In genomic region chr5:10030219-10030831, GRCh38 we compare ENCODE assay signal across 9 cellular contexts.
DNase-seq lines count a peak whose midpoint lies in the region; ATAC-seq, FAIRE-seq and TF ChIP-seq lines count a peak whose summit lies in the region.
"Had no signal": no experiment of that assay in that cellular context is flagged by ENCODE, and none has a peak within 500 bp of the region (broad histone marks: within the 10 kb centered on the region; RNA-seq: fewer than 3 reads in every experiment).

No MANE protein-coding gene starts in this region.

- TF ChIP-seq EP300 in Ishikawa (IDR thresholded peaks at IDR 0.05; ENCODE audit: borderline replicate concordance), result no peak

- H3K9me3 ChIP-seq in left lung, result peaks cover 0 to 5% of the 10 kb centered on the region in 2 donors
- H3K9me3 ChIP-seq in adrenal gland (replicated peaks in 1 of 3), result no peaks in the 10 kb centered on the region

- H3K36me3 ChIP-seq in left lung, result no peaks in the 10 kb centered on the region
- no peaks in the 10 kb centered on the region for H3K36me3 ChIP-seq in adrenal gland (replicated peaks in 1 of 2)
- H3K36me3 ChIP-seq: ascending aorta had no signal

- no peak overlapping the region for H3K27ac ChIP-seq in left lung
- H3K27ac ChIP-seq in adrenal gland, result no peak overlapping the region
- H3K27ac ChIP-seq: ascending aorta had no signal

- DNase-seq in D721Med (ENCODE audit: insufficient read length, low spot score) (no peak), astrocyte of the hippocampus (ENCODE audit: low read depth, low spot score) (peak; percentile 20), left lung (no peak), adrenal gland (no peak), NCI-H1105 treated with DMSO at 0.1 percent for 48 hours (lab: John Stamatoyannopoulos, UW) (no peak), GM12891 (ENCODE audit: insufficient read length, low spot score) (no peak), cerebellar cortex (ENCODE audit: low spot score) (no peak)

- intact Hi-C loops in left lung (cut with DNase I), result no loop called here
- intact Hi-C loops in adrenal gland (cut with DNase I), result no loop called here

- TF ChIP-seq CTCF in D721Med (IDR thresholded peaks at IDR 0.05; ENCODE audit: insufficient read depth, missing control alignments), result peak; percentile 17
- TF ChIP-seq CTCF in left lung (IDR thresholded peaks at IDR 0.05), result peak; percentile 18 to 28
- TF ChIP-seq CTCF in adrenal gland (IDR thresholded peaks at IDR 0.05), result no peak

- WGBS in adrenal gland, 4 donors, result 88 to 93% (median 89%) methylated on average over 2 of the region's 2 CpGs; no CpG with 5 or more reads in 1 of the 4 donors

- peak; percentile 91 for ATAC-seq in left lung

- H3K4me3 ChIP-seq in left lung (no peak overlapping the region), adrenal gland (no peak overlapping the region)
- H3K4me3 ChIP-seq: ascending aorta had no signal

- no peak for TF ChIP-seq POLR2A in adrenal gland (IDR thresholded peaks at IDR 0.05)
- TF ChIP-seq POLR2A in GM12891 (IDR thresholded peaks at IDR 0.05; ENCODE audit: low read depth, low read length), result no peak

- H3K4me1 ChIP-seq in left lung (no peaks in the 10 kb centered on the region), adrenal gland (replicated peaks in 1 of 2) (no peaks in the 10 kb centered on the region)
- H3K4me1 ChIP-seq: ascending aorta had no signal

- TF ChIP-seq RAD21 in Ishikawa (IDR thresholded peaks at IDR 0.05; ENCODE audit: low read depth), result peak; percentile 56

- FAIRE-seq in D721Med (lab: Jason Lieb, UNC), result no peak
- no peak for FAIRE-seq in GM12891 (lab: Jason Lieb, UNC)

- no peaks in the 10 kb centered on the region for H3K27me3 ChIP-seq in left lung
- H3K27me3 ChIP-seq in adrenal gland, result no peaks in the 10 kb centered on the region
- H3K27me3 ChIP-seq: ascending aorta had no signal

TF ChIP-seq in Ishikawa, 13 proteins besides CTCF, POLR2A, EP300 and RAD21:
- no peak for TF ChIP-seq TAF1 (IDR thresholded peaks at IDR 0.05; ENCODE audit: low read depth)
- no peak for TF ChIP-seq FOXM1 (IDR thresholded peaks at IDR 0.05; ENCODE audit: borderline replicate concordance, low read depth)
- no peak for TF ChIP-seq USF1 (IDR thresholded peaks at IDR 0.05)
- no peak for TF ChIP-seq ZBTB7A (IDR thresholded peaks at IDR 0.05; ENCODE audit: low read depth)
- TF ChIP-seq NFIC (IDR thresholded peaks at IDR 0.05), result no peak

TF ChIP-seq in GM12891, 5 proteins besides CTCF, POLR2A, EP300 and RAD21:
- no peak for TF ChIP-seq TAF1 (IDR thresholded peaks at IDR 0.05; ENCODE audit: low read depth, low read length)
- no peak for TF ChIP-seq POU2F2 (IDR thresholded peaks at IDR 0.05; ENCODE audit: low read depth, low read length)
- no peak for TF ChIP-seq PAX5 (IDR thresholded peaks at IDR 0.05; ENCODE audit: insufficient read depth, low read length, severe bottlenecking)
- no peak for TF ChIP-seq SPI1 (IDR thresholded peaks at IDR 0.05; ENCODE audit: low read depth, low read length)
- no peak for TF ChIP-seq POLR2AphosphoS5 (IDR thresholded peaks at IDR 0.05; ENCODE audit: low read depth, low read length)
TF ChIP-seq in GM12891: peak in this region for 0.

Comparison
In these comparisons a context has a peak if more than half of its experiments do, and no peak if none do; other contexts are left out.
1. CTCF ChIP-seq: peak in D721Med (single experiment) and left lung (2 of 2); none in adrenal gland (0 of 6).